In genomic region chr7:1698221-1698620, GRCh38 we compare ENCODE assay signal across 16 cellular contexts. TPM values are rescaled to one million over a fixed set of nuclear protein-coding genes. Genes with fewer than 3 reads are reported as not detected.
"Had no signal": no experiment of that assay in that cellular context is flagged by ENCODE, and none has a peak within 500 bp of the region (broad histone marks: within the 10 kb centered on the region; RNA-seq: fewer than 3 reads in every experiment).

No MANE protein-coding gene starts in this region.

- H3K27ac ChIP-seq: stomach, thoracic aorta, WERI-Rb-1 had no signal

- H3K4me3 ChIP-seq: mucosa of descending colon, stomach, thoracic aorta had no signal

- H3K4me1 ChIP-seq: stomach had no signal

- H3K36me3 ChIP-seq: stomach, thoracic aorta had no signal

- H3K27ac Mint-ChIP-seq: activated naive CD4-positive, alpha-beta T cell treated with anti-CD3 and anti-CD28 coated beads, Interleukin-2, amount 50 U/mL, for 24 hours had no signal

- H3K4me3 Mint-ChIP-seq: activated naive CD4-positive, alpha-beta T cell treated with anti-CD3 and anti-CD28 coated beads, Interleukin-2, amount 50 U/mL, for 24 hours; central memory CD8-positive, alpha-beta T cell had no signal

- ATAC-seq: left colon; mucosa of descending colon; naive thymus-derived CD8-positive, alpha-beta T cell; T-cell had no signal

- DNase-seq: activated CD4-positive, alpha-beta T cell treated with anti-CD3 and anti-CD28 coated beads for 48 hours; activated effector memory CD4-positive, alpha-beta T cell treated with Interleukin-2 at 50 U/mL for 16 hours; hypothalamus; mammary epithelial cell; mucosa of descending colon; naive thymus-derived CD8-positive, alpha-beta T cell; nucleus accumbens; stimulated activated CD4-positive, alpha-beta T cell treated with anti-CD3 and anti-CD28 coated beads, Interleukin-4, amount 100 ng/mL, for 4 hours; stomach; T1000 had no signal

- H3K36me3 Mint-ChIP-seq: T-cell had no signal

- H3K4me1 Mint-ChIP-seq: activated naive CD4-positive, alpha-beta T cell treated with anti-CD3 and anti-CD28 coated beads, Interleukin-2, amount 50 U/mL, for 24 hours; central memory CD8-positive, alpha-beta T cell had no signal

RNA-seq across cellular contexts. Expression of gene ELFN1, which starts 28.1 kb away (rescaled TPM):
- total RNA-seq: naive thymus-derived CD8-positive, alpha-beta T cell had no signal
